ENCODE assay signal across 12 cellular contexts in genomic region chr15:101174152-101174920, GRCh38.
DNase-seq lines count a peak whose midpoint lies in the region; ATAC-seq and TF ChIP-seq lines count a peak whose summit lies in the region.
"Had no signal": no experiment of that assay in that cellular context is flagged by ENCODE, and none has a peak within 500 bp of the region (broad histone marks: within the 10 kb centered on the region; RNA-seq: fewer than 3 reads in every experiment).

No MANE protein-coding gene starts in this region.

- peaks cover 38% of the 10 kb centered on the region for H3K4me1 Mint-ChIP-seq in activated T-cell treated with anti-CD3 and anti-CD28 coated beads, Interleukin-2, amount 50 U/mL, for 24 hours (ENCODE audit: low read depth)
- peaks cover 44% of the 10 kb centered on the region for H3K4me1 Mint-ChIP-seq in endothelial cell (ENCODE audit: unreplicated experiment)

- no peaks in the 10 kb centered on the region for H3K9me3 ChIP-seq in Loucy (ENCODE audit: insufficient read depth, low read depth, low read length)

- ATAC-seq in GM18861 (IDR thresholded peaks at IDR 0.05; ENCODE audit: unreplicated experiment): no peak
- ATAC-seq: heart left ventricle had no signal

- H3K9me2 ChIP-seq in Loucy (replicated peaks; ENCODE audit: low read depth, low read length): no peaks in the 10 kb centered on the region

- no peaks in the 10 kb centered on the region for H3K9me3 Mint-ChIP-seq in activated T-cell treated with anti-CD3 and anti-CD28 coated beads, Interleukin-2, amount 50 U/mL, for 24 hours
- H3K9me3 Mint-ChIP-seq in endothelial cell (ENCODE audit: unreplicated experiment): no peaks in the 10 kb centered on the region

- no peaks in the 10 kb centered on the region for H3K27me3 Mint-ChIP-seq in activated T-cell treated with anti-CD3 and anti-CD28 coated beads, Interleukin-2, amount 50 U/mL, for 24 hours
- peaks cover 6% of the 10 kb centered on the region for H3K27me3 Mint-ChIP-seq in endothelial cell (ENCODE audit: unreplicated experiment)

- H3K4me3 Mint-ChIP-seq in activated T-cell treated with anti-CD3 and anti-CD28 coated beads, Interleukin-2, amount 50 U/mL, for 24 hours: no peak overlapping the region
- peak overlapping the region; percentile 54 for H3K4me3 Mint-ChIP-seq in endothelial cell (ENCODE audit: unreplicated experiment)

- peak; percentile 13 for DNase-seq in activated T-cell treated with anti-CD3 and anti-CD28 coated beads, Interleukin-2, amount 50 U/mL, for 24 hours
- DNase-seq in activated T-cell treated with anti-CD3 and anti-CD28 coated beads for 4 hours: no peak
- DNase-seq in endothelial cell (ENCODE audit: low spot score): no peak
- no peak for DNase-seq in stimulated activated naive CD4-positive, alpha-beta T cell treated with Interleukin-2 at 50 U/mL for 16 hours (lab: John Stamatoyannopoulos, UW)
- no peak for DNase-seq in stimulated activated CD4-positive, alpha-beta T cell treated with anti-CD3 and anti-CD28 coated beads, Interleukin-1b, Interleukin-23, amount 100 ng/mL, for 48 hours
- DNase-seq: cerebellar nuclear complex, NCI-H1105 treated with DMSO at 0.1 percent for 48 hours, small intestine had no signal

- H3K36me3 ChIP-seq in Loucy (ENCODE audit: insufficient read depth, low read length): peaks cover 60% of the 10 kb centered on the region

- peak overlapping the region; percentile 65 for H3K9ac ChIP-seq in Loucy (ENCODE audit: low read depth, low read length, poor library complexity, severe bottlenecking)

- peaks cover 62% of the 10 kb centered on the region for H3K36me3 Mint-ChIP-seq in activated T-cell treated with anti-CD3 and anti-CD28 coated beads, Interleukin-2, amount 50 U/mL, for 24 hours (ENCODE audit: low read depth)
- H3K36me3 Mint-ChIP-seq in endothelial cell (ENCODE audit: low read depth, unreplicated experiment): peaks cover 43% of the 10 kb centered on the region

- peaks cover 68% of the 10 kb centered on the region for H3K79me2 ChIP-seq in Loucy (ENCODE audit: insufficient read depth, low read length)

- TF ChIP-seq CTCF in Loucy (conservative IDR thresholded peaks at IDR 0.05; ENCODE audit: low read length) (no peak), endothelial cell (IDR thresholded peaks at IDR 0.05; ENCODE audit: unreplicated experiment) (no peak)

- no peaks in the 10 kb centered on the region; the same call in 1 of the 2 replicates for H3F3A ChIP-seq in Loucy (ENCODE audit: low read depth)

- no peak overlapping the region for H2AFZ ChIP-seq in Loucy (ENCODE audit: low read length)

- peaks cover 3% of the 10 kb centered on the region for H4K20me1 ChIP-seq in Loucy (ENCODE audit: insufficient read depth, low read length, poor library complexity, severe bottlenecking)

- no peak overlapping the region for H3K27ac Mint-ChIP-seq in activated T-cell treated with anti-CD3 and anti-CD28 coated beads, Interleukin-2, amount 50 U/mL, for 24 hours
- H3K27ac Mint-ChIP-seq in endothelial cell (ENCODE audit: unreplicated experiment): peak overlapping the region; percentile 13

- no peaks in the 10 kb centered on the region for H3K27me3 ChIP-seq in Loucy (ENCODE audit: insufficient read depth, low read length, poor library complexity, severe bottlenecking)
- H3K27me3 ChIP-seq: heart left ventricle had no signal

- peak overlapping the region in 18 of 21 experiments; percentile 32 to 79 (median 61) for H3K27ac ChIP-seq in skin epidermis

- H3K4me1 ChIP-seq in Loucy (ENCODE audit: insufficient read depth, low read length, poor library complexity, severe bottlenecking): peaks cover 44% of the 10 kb centered on the region

- H3K4me2 ChIP-seq in Loucy (ENCODE audit: low read depth, low read length, poor library complexity, severe bottlenecking): peak overlapping the region; percentile 79

- H3K4me3 ChIP-seq in Loucy (ENCODE audit: low read length, poor library complexity, severe bottlenecking): no peak overlapping the region
- no peak overlapping the region for H3K4me3 ChIP-seq in skin epidermis
- H3K4me3 ChIP-seq: heart left ventricle had no signal
